14 cellular contexts compared by ENCODE assay signal in genomic region chr17:69608114-69608513, GRCh38.
DNase-seq lines count a peak whose midpoint lies in the region; TF ChIP-seq lines count a peak whose summit lies in the region.
"Had no signal": no experiment of that assay in that cellular context is flagged by ENCODE, and none has a peak within 500 bp of the region (broad histone marks: within the 10 kb centered on the region; RNA-seq: fewer than 3 reads in every experiment).

No MANE protein-coding gene starts in this region.

- H3K4me3 ChIP-seq in BLaER1 treated with 17β-estradiol and CSF1 and Interleukin-3, amounts not matched to agents 10 nM and 100 nM = no peak overlapping the region
- H3K4me3 ChIP-seq in SK-N-SH (ENCODE audit: low read depth in 2 of 2, low read length in 1 of 2) (no peak overlapping the region), sigmoid colon (no peak overlapping the region), Peyer's patch (no peak overlapping the region)
- H3K4me3 ChIP-seq: right lobe of liver had no signal

- no peak for DNase-seq in SK-N-SH
- peak; percentile 78 for DNase-seq in fibroblast of gingiva (ENCODE audit: low read depth)
- DNase-seq in sigmoid colon = no peak
- DNase-seq in globus pallidus (ENCODE audit: low spot score) = no peak
- DNase-seq in kidney tubule cell (ENCODE audit: low spot score) = no peak
- no peak for DNase-seq in germinal center (ENCODE audit: low spot score)
- no peak for DNase-seq in Peyer's patch
- DNase-seq: activated CD4-positive, alpha-beta T cell treated with anti-CD3 and anti-CD28 coated beads for 48 hours; activated T-cell treated with anti-CD3 and anti-CD28 coated beads, Interleukin-2, amount 50 U/mL, for 4 hours; naive thymus-derived CD4-positive, alpha-beta T cell; NCI-H1694 treated with DMSO at 0.1 percent for 48 hours; NCI-H748 treated with DMSO at 0.1 percent for 48 hours; right lobe of liver had no signal

- no peaks in the 10 kb centered on the region for H4K20me1 ChIP-seq in BLaER1 treated with 17β-estradiol and CSF1 and Interleukin-3, amounts not matched to agents 10 nM and 100 nM
- H4K20me1 ChIP-seq in SK-N-SH (ENCODE audit: insufficient read depth) = no peaks in the 10 kb centered on the region

- peak overlapping the region in 10 of 11 experiments; percentile 60 to 85 (median 74); a peak in 20 of 22 replicates for H3K27ac ChIP-seq in BLaER1 treated with 17β-estradiol and CSF1 and Interleukin-3, amounts not matched to agents 10 nM and 100 nM
- peak overlapping the region; percentile 96 to 99 for H3K27ac ChIP-seq in SK-N-SH (ENCODE audit: low read depth in 2 of 2, low read length in 1 of 2)
- H3K27ac ChIP-seq in sigmoid colon = peak overlapping the region in 3 of 4 donors; percentile 45 to 72 (median 71)
- H3K27ac ChIP-seq in Peyer's patch = no peak overlapping the region
- H3K27ac ChIP-seq: right lobe of liver had no signal

- H3K4me2 ChIP-seq in BLaER1 treated with 17β-estradiol and CSF1 and Interleukin-3, amounts not matched to agents 10 nM and 100 nM = peak overlapping the region; percentile 63 to 82 (median 72)
- H3K4me2 ChIP-seq in SK-N-SH = peak overlapping the region; percentile 51

- H3K9ac ChIP-seq in BLaER1 treated with 17β-estradiol and CSF1 and Interleukin-3, amounts not matched to agents 10 nM and 100 nM = peak overlapping the region in 6 of 11 experiments; percentile 1 to 70 (median 46); a peak in 7 of 22 replicates
- peak overlapping the region; percentile 56 for H3K9ac ChIP-seq in SK-N-SH

- POLR2A ChIA-PET in SK-N-SH (lab: Yijun Ruan, JAX) = no interaction called here

- TF ChIP-seq POLR2A in sigmoid colon (IDR thresholded peaks at IDR 0.05) (no peak), Peyer's patch (IDR thresholded peaks at IDR 0.05) (no peak)

- no peaks in the 10 kb centered on the region for H3K9me2 ChIP-seq in SK-N-SH

- peaks cover 32% of the 10 kb centered on the region for H3F3A ChIP-seq in SK-N-SH (replicated peaks; ENCODE audit: insufficient read depth)

- whole genome bisulfite sequencing in SK-N-SH (ENCODE audit: low lambda C conversion rate) = 55% methylated on average over 2 of the region's 2 CpGs
- WGBS in sigmoid colon, 2 donors = 72 to 95% methylated on average over 2 of the region's 2 CpGs

- CTCF ChIA-PET in SK-N-SH (lab: Yijun Ruan, JAX) = interaction anchor here (0.6 to 4.4 kb wide), 61 partner anchors 8 to 1830 kb away, joined by 3 to 57 read pairs (median 5); partner anchors contain the start of gene KCNJ2

- H3K27me3 ChIP-seq in BLaER1 treated with 17β-estradiol and CSF1 and Interleukin-3, amounts not matched to agents 10 nM and 100 nM = no peaks in the 10 kb centered on the region
- H3K27me3 ChIP-seq in SK-N-SH (ENCODE audit: insufficient read depth) (no peaks in the 10 kb centered on the region), sigmoid colon (no peaks in the 10 kb centered on the region), Peyer's patch (no peaks in the 10 kb centered on the region)
- H3K27me3 ChIP-seq: right lobe of liver had no signal

- no peaks in the 10 kb centered on the region for H3K36me3 ChIP-seq in BLaER1 treated with 17β-estradiol and CSF1 and Interleukin-3, amounts not matched to agents 10 nM and 100 nM
- H3K36me3 ChIP-seq in SK-N-SH (replicated peaks in 1 of 2; ENCODE audit: control insufficient read depth in 1 of 2, insufficient read depth in 2 of 2, low read length in 1 of 2) = no peaks in the 10 kb centered on the region
- H3K36me3 ChIP-seq in sigmoid colon = no peaks in the 10 kb centered on the region
- H3K36me3 ChIP-seq in Peyer's patch = no peaks in the 10 kb centered on the region
- H3K36me3 ChIP-seq: right lobe of liver had no signal

- H3K4me1 ChIP-seq in BLaER1 treated with 17β-estradiol and CSF1 and Interleukin-3, amounts not matched to agents 10 nM and 100 nM = peaks cover 43 to 57% (median 51%) of the 10 kb centered on the region in 10 experiments
- H3K4me1 ChIP-seq in SK-N-SH (ENCODE audit: control insufficient read depth in 1 of 2, insufficient read depth in 2 of 2, low read depth in 1 of 2, low read length in 1 of 2) (peaks cover 23 to 30% of the 10 kb centered on the region in 2 experiments), sigmoid colon (peaks cover 0 to 44% (median 36%) of the 10 kb centered on the region in 4 donors), Peyer's patch (peaks cover 0 to 11% (median 0%) of the 10 kb centered on the region in 4 donors)

- TF ChIP-seq RAD21 in SK-N-SH (IDR thresholded peaks at IDR 0.05; ENCODE audit: low read length) = no peak

- peak overlapping the region; percentile 64 for H2AFZ ChIP-seq in SK-N-SH (ENCODE audit: low read depth)

- TF ChIP-seq EP300 in SK-N-SH (IDR thresholded peaks at IDR 0.05; ENCODE audit: borderline replicate concordance in 1 of 2, low read depth in 1 of 2, low read length in 1 of 2) (no peak), sigmoid colon (IDR thresholded peaks at IDR 0.05) (no peak)

- no peaks in the 10 kb centered on the region for H3K79me2 ChIP-seq in SK-N-SH (ENCODE audit: insufficient read depth)

- no peak for TF ChIP-seq CTCF in SK-N-SH (IDR thresholded peaks at IDR 0.05)
- TF ChIP-seq CTCF in sigmoid colon (IDR thresholded peaks at IDR 0.05) = no peak
- TF ChIP-seq CTCF in Peyer's patch (IDR thresholded peaks at IDR 0.05) = no peak

- H3K9me3 ChIP-seq in BLaER1 treated with 17β-estradiol and CSF1 and Interleukin-3, amounts not matched to agents 10 nM and 100 nM (replicated peaks in 1 of 11) = peaks cover 0 to 14% (median 11%) of the 10 kb centered on the region in 11 experiments; a peak in 17 of 22 replicates
- H3K9me3 ChIP-seq in SK-N-SH = no peaks in the 10 kb centered on the region
- no peaks in the 10 kb centered on the region for H3K9me3 ChIP-seq in sigmoid colon
- no peaks in the 10 kb centered on the region for H3K9me3 ChIP-seq in Peyer's patch
- H3K9me3 ChIP-seq: right lobe of liver had no signal

- intact Hi-C loops in sigmoid colon (cut with DNase I) = loop anchor here (5.0 kb wide), 2 partner anchors 534 to 944 kb away; no protein-coding TSS in a partner anchor

TF ChIP-seq in SK-N-SH, 30 proteins besides CTCF, POLR2A, EP300 and RAD21:
- TF ChIP-seq, protein P1, sequence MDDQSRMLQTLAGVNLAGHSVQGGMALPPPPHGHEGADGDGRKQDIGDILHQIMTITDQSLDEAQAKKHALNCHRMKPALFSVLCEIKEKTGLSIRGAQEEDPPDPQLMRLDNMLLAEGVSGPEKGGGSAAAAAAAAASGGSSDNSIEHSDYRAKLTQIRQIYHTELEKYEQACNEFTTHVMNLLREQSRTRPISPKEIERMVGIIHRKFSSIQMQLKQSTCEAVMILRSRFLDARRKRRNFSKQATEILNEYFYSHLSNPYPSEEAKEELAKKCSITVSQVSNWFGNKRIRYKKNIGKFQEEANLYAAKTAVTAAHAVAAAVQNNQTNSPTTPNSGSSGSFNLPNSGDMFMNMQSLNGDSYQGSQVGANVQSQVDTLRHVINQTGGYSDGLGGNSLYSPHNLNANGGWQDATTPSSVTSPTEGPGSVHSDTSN (IDR thresholded peaks at IDR 0.05) = peak; percentile 35
- TF ChIP-seq JUND (IDR thresholded peaks at IDR 0.05) = no peak
- peak; percentile 44 for TF ChIP-seq TCF12 (IDR thresholded peaks at IDR 0.05)
- TF ChIP-seq EZH2phosphoT487 (IDR thresholded peaks at IDR 0.05; ENCODE audit: borderline replicate concordance, low read depth) = no peak
- no peak for TF ChIP-seq USF1 (IDR thresholded peaks at IDR 0.05; ENCODE audit: borderline replicate concordance, low read depth)

Comparison
In these comparisons a context has a peak if more than half of its experiments do, and no peak if none do; other contexts are left out.
1. H3K27ac ChIP-seq: peak in BLaER1 treated with 17β-estradiol and CSF1 and Interleukin-3, amounts not matched to agents 10 nM and 100 nM (10 of 11), SK-N-SH (2 of 2) and sigmoid colon (3 of 4); none in Peyer's patch (0 of 4).